ENCODE assay signal across 1 cellular context in the genomic region with DNA sequence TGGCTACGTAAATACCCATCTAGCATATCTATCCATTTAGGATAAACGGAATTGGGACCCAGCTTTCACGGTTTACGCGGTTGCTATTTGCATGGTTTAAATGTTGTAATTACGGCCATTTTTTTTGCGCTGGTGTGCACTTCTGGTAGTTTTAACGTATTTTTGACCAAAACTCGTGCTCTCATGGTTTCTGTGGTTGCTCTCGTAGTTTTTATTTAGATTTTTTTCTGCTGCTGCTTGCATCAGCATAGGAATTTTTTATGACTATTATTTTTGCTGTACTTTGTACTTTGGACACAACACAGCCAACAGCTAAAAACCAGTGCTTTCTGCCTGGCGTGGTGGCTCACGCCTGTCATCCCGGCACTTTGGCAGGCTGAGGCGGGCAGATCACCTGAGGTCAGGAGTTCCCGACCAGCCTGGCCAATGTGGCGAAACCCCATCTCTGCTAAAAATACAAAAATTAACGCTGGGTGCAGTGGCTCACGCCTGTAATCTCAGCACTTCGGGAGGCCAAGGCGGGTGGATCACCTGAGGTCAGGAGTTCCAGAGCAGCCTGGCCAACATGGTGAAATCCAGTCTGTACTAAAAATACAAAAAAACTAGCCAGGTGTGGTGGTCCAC.
A peak's percentile ranks its signal among the peaks of the same experiment; 100 is the strongest.
TF ChIP-seq lines count a peak whose summit lies in the region.

No MANE protein-coding gene starts in this region.

TF ChIP-seq in HepG2, 621 proteins besides CTCF, POLR2A, EP300 and RAD21 (continued from another document and continues in another):
- TF ChIP-seq ZFP41 (CRISPR knock-in tag; IDR thresholded peaks at IDR 0.05; ENCODE audit: borderline replicate concordance) (no peak), ZFP1 (CRISPR knock-in tag; IDR thresholded peaks at IDR 0.05) (no peak), RCOR2 (CRISPR knock-in tag; IDR thresholded peaks at IDR 0.05) (peak; percentile 30; the same call in 1 of the 2 replicates), SALL2 (CRISPR knock-in tag; IDR thresholded peaks at IDR 0.05) (no peak), ZMAT3 (CRISPR knock-in tag; conservative IDR thresholded peaks at IDR 0.05) (no peak; the same call in 1 of the 2 replicates), PHF20 (CRISPR knock-in tag; IDR thresholded peaks at IDR 0.05) (0 out of 2 replicates have a peak, but pooled peaks have one; percentile 42), TBL1XR1 (IDR thresholded peaks at IDR 0.05; ENCODE audit: borderline replicate concordance, low read length, partially characterized antibody) (no peak), DMAP1 (CRISPR knock-in tag; IDR thresholded peaks at IDR 0.05) (no peak; the same call in 1 of the 2 replicates), CEBPB (IDR thresholded peaks at IDR 0.05; ENCODE audit: borderline replicate concordance, low read depth, low read length) (peak; percentile 49; the same call in 1 of the 2 replicates), ZNF777 (CRISPR knock-in tag; IDR thresholded peaks at IDR 0.05) (no peak), YEATS4 (CRISPR knock-in tag; IDR thresholded peaks at IDR 0.05; ENCODE audit: borderline replicate concordance) (no peak), SAP130 (CRISPR knock-in tag; IDR thresholded peaks at IDR 0.05; ENCODE audit: low read depth) (peak; percentile 62), ZBTB7B (CRISPR knock-in tag; IDR thresholded peaks at IDR 0.05) (no peak), PHF21A (CRISPR knock-in tag; IDR thresholded peaks at IDR 0.05) (peak; percentile 59; the same call in 1 of the 2 replicates), FOXO1 (CRISPR knock-in tag; IDR thresholded peaks at IDR 0.05) (peak; percentile 31; the same call in 1 of the 2 replicates), HNF4A (CRISPR knock-in tag; IDR thresholded peaks at IDR 0.05) (peak; percentile 91), CREM (IDR thresholded peaks at IDR 0.05) (no peak), CREM (CRISPR knock-in tag; IDR thresholded peaks at IDR 0.05) (no peak), TBX3 (IDR thresholded peaks at IDR 0.05; ENCODE audit: borderline replicate concordance) (no peak), KLF16 (CRISPR knock-in tag; IDR thresholded peaks at IDR 0.05) (peak in 1 of 2 experiments; percentile 62; a peak in 1 of 4 replicates), PAXIP1 (CRISPR knock-in tag; conservative IDR thresholded peaks at IDR 0.05) (peak; percentile 74), REPIN1 (CRISPR knock-in tag; IDR thresholded peaks at IDR 0.05; ENCODE audit: borderline replicate concordance, low read depth) (0 out of 2 replicates have a peak, but pooled peaks have one; percentile 47), ZSCAN29 (CRISPR knock-in tag; conservative IDR thresholded peaks at IDR 0.05) (0 out of 2 replicates have a peak, but pooled peaks have one; percentile 10), TARDBP (CRISPR knock-in tag; IDR thresholded peaks at IDR 0.05) (0 out of 2 replicates have a peak, but pooled peaks have one; percentile 39), ELF1 (CRISPR knock-in tag; IDR thresholded peaks at IDR 0.05) (0 out of 2 replicates have a peak, but pooled peaks have one; percentile 5), ZBTB37 (CRISPR knock-in tag; IDR thresholded peaks at IDR 0.05) (peak; percentile 93), ZNF737 (CRISPR knock-in tag; IDR thresholded peaks at IDR 0.05; ENCODE audit: borderline replicate concordance) (0 out of 2 replicates have a peak, but pooled peaks have one; percentile 12), FOXP1 (IDR thresholded peaks at IDR 0.05) (no peak), FOXP1 (CRISPR knock-in tag; IDR thresholded peaks at IDR 0.05) (peak; percentile 41), ZNF512B (CRISPR knock-in tag; IDR thresholded peaks at IDR 0.05; ENCODE audit: borderline replicate concordance) (no peak), ZNF772 (CRISPR knock-in tag; IDR thresholded peaks at IDR 0.05) (no peak), ZNF674 (CRISPR knock-in tag; IDR thresholded peaks at IDR 0.05; ENCODE audit: low read depth) (no peak), ZNF609 (CRISPR knock-in tag; IDR thresholded peaks at IDR 0.05; ENCODE audit: borderline replicate concordance) (0 out of 2 replicates have a peak, but pooled peaks have one; percentile 7), KAT7 (CRISPR knock-in tag; IDR thresholded peaks at IDR 0.05; ENCODE audit: borderline replicate concordance) (peak; percentile 40; the same call in 1 of the 2 replicates), BHLHE40 (IDR thresholded peaks at IDR 0.05; ENCODE audit: low read length) (peak; percentile 71), ZNF253 (CRISPR knock-in tag; IDR thresholded peaks at IDR 0.05; ENCODE audit: borderline replicate concordance) (no peak), HOXA3 (CRISPR knock-in tag; IDR thresholded peaks at IDR 0.05) (peak; percentile 67), ZMYM2 (CRISPR knock-in tag; IDR thresholded peaks at IDR 0.05) (peak; percentile 71; the same call in 1 of the 2 replicates), FOXA3 (CRISPR knock-in tag; IDR thresholded peaks at IDR 0.05) (peak; percentile 18; the same call in 1 of the 2 replicates)
- TF ChIP-seq, protein P1, sequence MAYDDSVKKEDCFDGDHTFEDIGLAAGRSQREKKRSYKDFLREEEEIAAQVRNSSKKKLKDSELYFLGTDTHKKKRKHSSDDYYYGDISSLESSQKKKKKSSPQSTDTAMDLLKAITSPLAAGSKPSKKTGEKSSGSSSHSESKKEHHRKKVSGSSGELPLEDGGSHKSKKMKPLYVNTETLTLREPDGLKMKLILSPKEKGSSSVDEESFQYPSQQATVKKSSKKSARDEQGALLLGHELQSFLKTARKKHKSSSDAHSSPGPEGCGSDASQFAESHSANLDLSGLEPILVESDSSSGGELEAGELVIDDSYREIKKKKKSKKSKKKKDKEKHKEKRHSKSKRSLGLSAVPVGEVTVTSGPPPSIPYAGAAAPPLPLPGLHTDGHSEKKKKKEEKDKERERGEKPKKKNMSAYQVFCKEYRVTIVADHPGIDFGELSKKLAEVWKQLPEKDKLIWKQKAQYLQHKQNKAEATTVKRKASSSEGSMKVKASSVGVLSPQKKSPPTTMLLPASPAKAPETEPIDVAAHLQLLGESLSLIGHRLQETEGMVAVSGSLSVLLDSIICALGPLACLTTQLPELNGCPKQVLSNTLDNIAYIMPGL (CRISPR knock-in tag; IDR thresholded peaks at IDR 0.05; ENCODE audit: borderline replicate concordance in 1 of 2, low read depth in 1 of 2): peak in 1 of 2 experiments; percentile 24; a peak in 2 of 4 replicates
- TF ChIP-seq, protein P2, sequence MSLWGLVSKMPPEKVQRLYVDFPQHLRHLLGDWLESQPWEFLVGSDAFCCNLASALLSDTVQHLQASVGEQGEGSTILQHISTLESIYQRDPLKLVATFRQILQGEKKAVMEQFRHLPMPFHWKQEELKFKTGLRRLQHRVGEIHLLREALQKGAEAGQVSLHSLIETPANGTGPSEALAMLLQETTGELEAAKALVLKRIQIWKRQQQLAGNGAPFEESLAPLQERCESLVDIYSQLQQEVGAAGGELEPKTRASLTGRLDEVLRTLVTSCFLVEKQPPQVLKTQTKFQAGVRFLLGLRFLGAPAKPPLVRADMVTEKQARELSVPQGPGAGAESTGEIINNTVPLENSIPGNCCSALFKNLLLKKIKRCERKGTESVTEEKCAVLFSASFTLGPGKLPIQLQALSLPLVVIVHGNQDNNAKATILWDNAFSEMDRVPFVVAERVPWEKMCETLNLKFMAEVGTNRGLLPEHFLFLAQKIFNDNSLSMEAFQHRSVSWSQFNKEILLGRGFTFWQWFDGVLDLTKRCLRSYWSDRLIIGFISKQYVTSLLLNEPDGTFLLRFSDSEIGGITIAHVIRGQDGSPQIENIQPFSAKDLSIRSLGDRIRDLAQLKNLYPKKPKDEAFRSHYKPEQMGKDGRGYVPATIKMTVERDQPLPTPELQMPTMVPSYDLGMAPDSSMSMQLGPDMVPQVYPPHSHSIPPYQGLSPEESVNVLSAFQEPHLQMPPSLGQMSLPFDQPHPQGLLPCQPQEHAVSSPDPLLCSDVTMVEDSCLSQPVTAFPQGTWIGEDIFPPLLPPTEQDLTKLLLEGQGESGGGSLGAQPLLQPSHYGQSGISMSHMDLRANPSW (CRISPR knock-in tag; IDR thresholded peaks at IDR 0.05; ENCODE audit: borderline replicate concordance): no peak
- TF ChIP-seq, protein P3, sequence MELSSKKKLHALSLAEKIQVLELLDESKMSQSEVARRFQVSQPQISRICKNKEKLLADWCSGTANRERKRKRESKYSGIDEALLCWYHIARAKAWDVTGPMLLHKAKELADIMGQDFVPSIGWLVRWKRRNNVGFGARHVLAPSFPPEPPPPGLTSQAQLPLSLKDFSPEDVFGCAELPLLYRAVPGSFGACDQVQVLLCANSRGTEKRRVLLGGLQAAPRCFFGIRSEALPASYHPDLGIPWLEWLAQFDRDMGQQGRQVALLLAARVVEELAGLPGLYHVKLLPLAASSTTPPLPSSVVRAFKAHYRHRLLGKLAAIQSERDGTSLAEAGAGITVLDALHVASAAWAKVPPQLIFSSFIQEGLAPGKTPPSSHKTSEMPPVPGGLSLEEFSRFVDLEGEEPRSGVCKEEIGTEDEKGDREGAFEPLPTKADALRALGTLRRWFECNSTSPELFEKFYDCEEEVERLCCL (CRISPR knock-in tag; IDR thresholded peaks at IDR 0.05; ENCODE audit: borderline replicate concordance): no peak
